In genomic region chrX:46573896-46574336, GRCh38 we compare ENCODE assay signal across 8 cellular contexts. TPM values are rescaled to one million over a fixed set of nuclear protein-coding genes. Genes with fewer than 3 reads are reported as not detected.
DNase-seq lines count a peak whose midpoint lies in the region; ATAC-seq, FAIRE-seq and TF ChIP-seq lines count a peak whose summit lies in the region.

No MANE protein-coding gene starts in this region.

- DNase-seq in AG09309 (ENCODE audit: low read depth) (no peak), GM19239 (ENCODE audit: insufficient read length, low spot score) (no peak), HL-60 (ENCODE audit: low read depth in 1 of 2, low spot score in 1 of 2) (peak in 1 of 2 experiments; percentile 25), SK-N-SH (peak; percentile 58), amniotic stem cell (lab: John Stamatoyannopoulos, UW) (peak; percentile 21)
- DNase-seq in stimulated activated CD4-positive, alpha-beta T cell treated with anti-CD3 and anti-CD28 coated beads, Interleukin-15, amount 100 ng/mL, for 1 hour (ENCODE audit: low read depth in 1 of 2, low spot score in 1 of 2) = peak; percentile 38 to 44

- H3K9me3 ChIP-seq in SK-N-SH (no peaks in the 10 kb centered on the region), iPS-18a (ENCODE audit: control insufficient read depth, low read depth, low read length) (peaks cover 9% of the 10 kb centered on the region)

- CTCF ChIA-PET in SK-N-SH (lab: Yijun Ruan, JAX) = interaction anchor here (1.1 kb wide), 1 partner anchor 68 kb away, joined by 3 read pairs; no protein-coding TSS in a partner anchor

- FAIRE-seq in GM19239 (lab: Jason Lieb, UNC) = peak; percentile 69

- ATAC-seq in GM18873 (IDR thresholded peaks at IDR 0.05; ENCODE audit: low FRiP score, unreplicated experiment) = no peak

- H3K9ac ChIP-seq in SK-N-SH (peak overlapping the region; percentile 61; the same call in 1 of the 2 replicates), iPS-18a (ENCODE audit: low read length) (peak overlapping the region; percentile 19)

- TF ChIP-seq CTCF in AG09309 (IDR thresholded peaks at IDR 0.05; ENCODE audit: control insufficient read depth, insufficient read depth, low read depth, low read length, missing control alignments) (no peak), HL-60 (IDR thresholded peaks at IDR 0.05; ENCODE audit: insufficient read depth, low read length) (no peak), SK-N-SH (IDR thresholded peaks at IDR 0.05) (no peak)

- H3K27me3 ChIP-seq in HL-60 (ENCODE audit: insufficient read depth, poor library complexity, severe bottlenecking) = no peaks in the 10 kb centered on the region
- H3K27me3 ChIP-seq in SK-N-SH (ENCODE audit: insufficient read depth) = peaks cover 8% of the 10 kb centered on the region
- peaks cover 3% of the 10 kb centered on the region for H3K27me3 ChIP-seq in iPS-18a (ENCODE audit: control insufficient read depth, insufficient read depth, low read length)

- POLR2A ChIA-PET in SK-N-SH (lab: Yijun Ruan, JAX) = no interaction called here

- H3K27ac ChIP-seq in HL-60 (replicated peaks) (no peak overlapping the region), SK-N-SH (ENCODE audit: low read depth in 2 of 2, low read length in 1 of 2) (peak overlapping the region; percentile 31 to 59; a peak in 2 of 4 replicates), iPS-18a (ENCODE audit: low read length) (no peak overlapping the region)

- H2AFZ ChIP-seq in SK-N-SH (ENCODE audit: low read depth) = peak overlapping the region; percentile 75; the same call in 1 of the 2 replicates

- no peaks in the 10 kb centered on the region for H3K9me2 ChIP-seq in SK-N-SH

- H3K4me1 ChIP-seq in SK-N-SH (ENCODE audit: control insufficient read depth in 1 of 2, insufficient read depth in 2 of 2, low read depth in 1 of 2, low read length in 1 of 2) (peaks cover 0 to 5% of the 10 kb centered on the region in 2 experiments; a peak in 1 of 4 replicates), iPS-18a (ENCODE audit: control insufficient read depth, low read depth, low read length) (no peaks in the 10 kb centered on the region)

- H3F3A ChIP-seq in SK-N-SH (replicated peaks; ENCODE audit: insufficient read depth) = peaks cover 4% of the 10 kb centered on the region

- H4K20me1 ChIP-seq in SK-N-SH (ENCODE audit: insufficient read depth) = no peaks in the 10 kb centered on the region

- H3K4me3 ChIP-seq in AG09309 (ENCODE audit: control insufficient read depth, low read depth, low read length) = peak overlapping the region; percentile 55
- H3K4me3 ChIP-seq in HL-60 (replicated peaks; ENCODE audit: insufficient read depth, low read length) = peak overlapping the region; percentile 57
- H3K4me3 ChIP-seq in SK-N-SH (ENCODE audit: low read depth in 2 of 2, low read length in 1 of 2) = peak overlapping the region; percentile 56 to 58
- peak overlapping the region; percentile 71 for H3K4me3 ChIP-seq in iPS-18a (ENCODE audit: low read length)

- TF ChIP-seq EP300 in SK-N-SH (IDR thresholded peaks at IDR 0.05; ENCODE audit: borderline replicate concordance in 1 of 2, low read depth in 1 of 2, low read length in 1 of 2) = no peak

- WGBS in SK-N-SH (ENCODE audit: low lambda C conversion rate) = 60% methylated on average over 2 of the region's 52 CpGs

- H3K36me3 ChIP-seq in SK-N-SH (replicated peaks in 1 of 2; ENCODE audit: control insufficient read depth in 1 of 2, insufficient read depth in 2 of 2, low read length in 1 of 2) (peaks cover 0 to under 1% of the 10 kb centered on the region in 2 experiments), iPS-18a (ENCODE audit: control insufficient read depth, low read depth, low read length) (peaks cover 3% of the 10 kb centered on the region)

- peak overlapping the region; percentile 82 for H3K4me2 ChIP-seq in SK-N-SH

- H3K79me2 ChIP-seq in SK-N-SH (ENCODE audit: insufficient read depth) = peaks cover 7% of the 10 kb centered on the region; the same call in 1 of the 2 replicates

- TF ChIP-seq RAD21 in SK-N-SH (IDR thresholded peaks at IDR 0.05; ENCODE audit: low read length) = no peak

TF ChIP-seq in SK-N-SH, 30 proteins besides CTCF, POLR2A, EP300 and RAD21:
- peak; percentile 97 for TF ChIP-seq CHD2 (IDR thresholded peaks at IDR 0.05; ENCODE audit: low read length, partially characterized antibody)
- TF ChIP-seq PBX3 (IDR thresholded peaks at IDR 0.05) = no peak
- no peak for TF ChIP-seq REST (IDR thresholded peaks at IDR 0.05; ENCODE audit: low read depth, low read length)
- TF ChIP-seq SMC3 (IDR thresholded peaks at IDR 0.05; ENCODE audit: low read depth, low read length) = no peak
- TF ChIP-seq FOXJ3 (CRISPR knock-in tag; IDR thresholded peaks at IDR 0.05) = no peak
- no peak for TF ChIP-seq YY1 (IDR thresholded peaks at IDR 0.05; ENCODE audit: low read depth)
- no peak for TF ChIP-seq NRF1 (IDR thresholded peaks at IDR 0.05; ENCODE audit: low read depth, low read length)
- TF ChIP-seq MAX (IDR thresholded peaks at IDR 0.05; ENCODE audit: low read depth) = peak; percentile 50
- peak; percentile 92 for TF ChIP-seq ZBTB33 (IDR thresholded peaks at IDR 0.05; ENCODE audit: borderline replicate concordance, low read depth)
- no peak for TF ChIP-seq NFIC (IDR thresholded peaks at IDR 0.05; ENCODE audit: borderline replicate concordance)

RNA-seq across cellular contexts. Expression of gene CHST7, which starts 0.4 kb away (rescaled TPM):
- polyA plus RNA-seq in SK-N-SH (2012; rRNA removed) = 6.2 and 6.5 TPM in 2 replicates
- 4.1 and 6.3 TPM in 2 replicates for polyA plus RNA-seq in SK-N-SH (2012; cell fraction: cytosol; rRNA removed)
- polyA plus RNA-seq in SK-N-SH (2012; cell fraction: nucleus; rRNA removed) = 5.3 and 5.9 TPM in 2 replicates

RNA-seq across cellular contexts. Expression of gene ZNF674, which starts 28.7 kb away (rescaled TPM):
- 2.3 and 4.3 TPM in 2 replicates for polyA plus RNA-seq in SK-N-SH (2012; rRNA removed)
- 2.2 and 2.4 TPM in 2 replicates for polyA plus RNA-seq in SK-N-SH (2012; cell fraction: cytosol; rRNA removed)
- polyA plus RNA-seq in SK-N-SH (2012; cell fraction: nucleus; rRNA removed) = 6.9 and 10.7 TPM in 2 replicates

Comparison
In these comparisons a context has a peak if more than half of its experiments do, and no peak if none do; other contexts are left out.
1. DNase-seq: peak in SK-N-SH (single experiment), amniotic stem cell (single experiment) and stimulated activated CD4-positive, alpha-beta T cell treated with anti-CD3 and anti-CD28 coated beads, Interleukin-15, amount 100 ng/mL, for 1 hour (2 of 2); none in AG09309 (single experiment) and GM19239 (single experiment).
2. H3K27ac ChIP-seq: peak in SK-N-SH (2 of 2); none in HL-60 (single experiment) and iPS-18a (single experiment).
3. Peak in every context shown above with its lines, with median percentiles within 50 percentile points of each other: H3K4me3 ChIP-seq.